ENCODE assay signal across 1 cellular context in the genomic region with DNA sequence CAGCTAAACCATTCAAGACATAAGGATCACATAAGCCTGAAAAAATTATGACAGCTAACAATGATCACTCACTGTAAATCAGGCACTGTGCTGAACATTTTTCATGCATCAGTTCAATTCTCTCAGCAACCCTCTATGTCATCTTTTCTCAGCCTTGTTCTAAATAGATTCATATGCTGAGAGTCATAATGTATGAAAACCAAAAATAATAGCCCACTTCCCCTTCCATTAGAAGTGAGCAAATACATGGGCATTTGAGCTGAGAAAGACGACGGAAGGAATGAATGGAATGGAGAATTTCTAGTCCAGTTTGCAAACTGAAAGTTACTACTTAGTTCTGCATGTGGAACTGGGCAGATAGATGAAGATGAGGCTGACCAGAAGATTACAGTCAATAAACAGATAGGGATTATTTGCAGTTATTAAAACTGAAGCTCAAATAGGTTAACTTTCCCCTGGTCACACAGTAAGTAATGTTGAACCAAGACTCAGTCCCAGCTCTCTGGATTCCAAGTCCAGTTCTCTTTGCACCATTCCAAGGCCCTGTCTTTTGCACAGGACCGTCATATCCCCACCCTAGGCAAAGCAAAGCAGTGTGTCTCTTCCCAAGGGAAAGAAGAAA.
TF ChIP-seq lines count a peak whose summit lies in the region.

No MANE protein-coding gene starts in this region.

TF ChIP-seq in GM23338, 12 proteins besides CTCF, POLR2A, EP300 and RAD21:
- TF ChIP-seq, protein P1, sequence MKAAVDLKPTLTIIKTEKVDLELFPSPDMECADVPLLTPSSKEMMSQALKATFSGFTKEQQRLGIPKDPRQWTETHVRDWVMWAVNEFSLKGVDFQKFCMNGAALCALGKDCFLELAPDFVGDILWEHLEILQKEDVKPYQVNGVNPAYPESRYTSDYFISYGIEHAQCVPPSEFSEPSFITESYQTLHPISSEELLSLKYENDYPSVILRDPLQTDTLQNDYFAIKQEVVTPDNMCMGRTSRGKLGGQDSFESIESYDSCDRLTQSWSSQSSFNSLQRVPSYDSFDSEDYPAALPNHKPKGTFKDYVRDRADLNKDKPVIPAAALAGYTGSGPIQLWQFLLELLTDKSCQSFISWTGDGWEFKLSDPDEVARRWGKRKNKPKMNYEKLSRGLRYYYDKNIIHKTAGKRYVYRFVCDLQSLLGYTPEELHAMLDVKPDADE (IDR thresholded peaks at IDR 0.05): no peak
- no peak for TF ChIP-seq NANOG (IDR thresholded peaks at IDR 0.05; ENCODE audit: borderline replicate concordance)
- TF ChIP-seq, protein P2, sequence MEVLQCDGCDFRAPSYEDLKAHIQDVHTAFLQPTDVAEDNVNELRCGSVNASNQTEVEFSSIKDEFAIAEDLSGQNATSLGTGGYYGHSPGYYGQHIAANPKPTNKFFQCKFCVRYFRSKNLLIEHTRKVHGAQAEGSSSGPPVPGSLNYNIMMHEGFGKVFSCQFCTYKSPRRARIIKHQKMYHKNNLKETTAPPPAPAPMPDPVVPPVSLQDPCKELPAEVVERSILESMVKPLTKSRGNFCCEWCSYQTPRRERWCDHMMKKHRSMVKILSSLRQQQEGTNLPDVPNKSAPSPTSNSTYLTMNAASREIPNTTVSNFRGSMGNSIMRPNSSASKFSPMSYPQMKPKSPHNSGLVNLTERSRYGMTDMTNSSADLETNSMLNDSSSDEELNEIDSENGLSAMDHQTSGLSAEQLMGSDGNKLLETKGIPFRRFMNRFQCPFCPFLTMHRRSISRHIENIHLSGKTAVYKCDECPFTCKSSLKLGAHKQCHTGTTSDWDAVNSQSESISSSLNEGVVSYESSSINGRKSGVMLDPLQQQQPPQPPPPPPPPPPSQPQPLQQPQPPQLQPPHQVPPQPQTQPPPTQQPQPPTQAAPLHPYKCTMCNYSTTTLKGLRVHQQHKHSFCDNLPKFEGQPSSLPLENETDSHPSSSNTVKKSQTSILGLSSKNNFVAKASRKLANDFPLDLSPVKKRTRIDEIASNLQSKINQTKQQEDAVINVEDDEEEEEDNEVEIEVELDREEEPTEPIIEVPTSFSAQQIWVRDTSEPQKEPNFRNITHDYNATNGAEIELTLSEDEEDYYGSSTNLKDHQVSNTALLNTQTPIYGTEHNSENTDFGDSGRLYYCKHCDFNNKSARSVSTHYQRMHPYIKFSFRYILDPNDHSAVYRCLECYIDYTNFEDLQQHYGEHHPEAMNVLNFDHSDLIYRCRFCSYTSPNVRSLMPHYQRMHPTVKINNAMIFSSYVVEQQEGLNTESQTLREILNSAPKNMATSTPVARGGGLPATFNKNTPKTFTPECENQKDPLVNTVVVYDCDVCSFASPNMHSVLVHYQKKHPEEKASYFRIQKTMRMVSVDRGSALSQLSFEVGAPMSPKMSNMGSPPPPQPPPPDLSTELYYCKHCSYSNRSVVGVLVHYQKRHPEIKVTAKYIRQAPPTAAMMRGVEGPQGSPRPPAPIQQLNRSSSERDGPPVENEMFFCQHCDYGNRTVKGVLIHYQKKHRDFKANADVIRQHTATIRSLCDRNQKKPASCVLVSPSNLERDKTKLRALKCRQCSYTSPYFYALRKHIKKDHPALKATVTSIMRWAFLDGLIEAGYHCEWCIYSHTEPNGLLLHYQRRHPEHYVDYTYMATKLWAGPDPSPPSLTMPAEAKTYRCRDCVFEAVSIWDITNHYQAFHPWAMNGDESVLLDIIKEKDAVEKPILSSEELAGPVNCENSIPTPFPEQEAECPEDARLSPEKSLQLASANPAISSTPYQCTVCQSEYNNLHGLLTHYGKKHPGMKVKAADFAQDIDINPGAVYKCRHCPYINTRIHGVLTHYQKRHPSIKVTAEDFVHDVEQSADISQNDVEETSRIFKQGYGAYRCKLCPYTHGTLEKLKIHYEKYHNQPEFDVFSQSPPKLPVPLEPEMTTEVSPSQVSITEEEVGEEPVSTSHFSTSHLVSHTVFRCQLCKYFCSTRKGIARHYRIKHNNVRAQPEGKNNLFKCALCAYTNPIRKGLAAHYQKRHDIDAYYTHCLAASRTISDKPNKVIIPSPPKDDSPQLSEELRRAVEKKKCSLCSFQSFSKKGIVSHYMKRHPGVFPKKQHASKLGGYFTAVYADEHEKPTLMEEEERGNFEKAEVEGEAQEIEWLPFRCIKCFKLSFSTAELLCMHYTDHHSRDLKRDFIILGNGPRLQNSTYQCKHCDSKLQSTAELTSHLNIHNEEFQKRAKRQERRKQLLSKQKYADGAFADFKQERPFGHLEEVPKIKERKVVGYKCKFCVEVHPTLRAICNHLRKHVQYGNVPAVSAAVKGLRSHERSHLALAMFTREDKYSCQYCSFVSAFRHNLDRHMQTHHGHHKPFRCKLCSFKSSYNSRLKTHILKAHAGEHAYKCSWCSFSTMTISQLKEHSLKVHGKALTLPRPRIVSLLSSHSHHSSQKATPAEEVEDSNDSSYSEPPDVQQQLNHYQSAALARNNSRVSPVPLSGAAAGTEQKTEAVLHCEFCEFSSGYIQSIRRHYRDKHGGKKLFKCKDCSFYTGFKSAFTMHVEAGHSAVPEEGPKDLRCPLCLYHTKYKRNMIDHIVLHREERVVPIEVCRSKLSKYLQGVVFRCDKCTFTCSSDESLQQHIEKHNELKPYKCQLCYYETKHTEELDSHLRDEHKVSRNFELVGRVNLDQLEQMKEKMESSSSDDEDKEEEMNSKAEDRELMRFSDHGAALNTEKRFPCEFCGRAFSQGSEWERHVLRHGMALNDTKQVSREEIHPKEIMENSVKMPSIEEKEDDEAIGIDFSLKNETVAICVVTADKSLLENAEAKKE (CRISPR knock-in tag; IDR thresholded peaks at IDR 0.05): no peak
- TF ChIP-seq POLR2AphosphoS5 (IDR thresholded peaks at IDR 0.05; ENCODE audit: low read depth): no peak
- no peak for TF ChIP-seq EZH2 (IDR thresholded peaks at IDR 0.05; ENCODE audit: low read depth, unreplicated experiment)
- TF ChIP-seq ZNF331 (CRISPR knock-in tag; IDR thresholded peaks at IDR 0.05; ENCODE audit: low read depth): no peak
- TF ChIP-seq, protein P3, sequence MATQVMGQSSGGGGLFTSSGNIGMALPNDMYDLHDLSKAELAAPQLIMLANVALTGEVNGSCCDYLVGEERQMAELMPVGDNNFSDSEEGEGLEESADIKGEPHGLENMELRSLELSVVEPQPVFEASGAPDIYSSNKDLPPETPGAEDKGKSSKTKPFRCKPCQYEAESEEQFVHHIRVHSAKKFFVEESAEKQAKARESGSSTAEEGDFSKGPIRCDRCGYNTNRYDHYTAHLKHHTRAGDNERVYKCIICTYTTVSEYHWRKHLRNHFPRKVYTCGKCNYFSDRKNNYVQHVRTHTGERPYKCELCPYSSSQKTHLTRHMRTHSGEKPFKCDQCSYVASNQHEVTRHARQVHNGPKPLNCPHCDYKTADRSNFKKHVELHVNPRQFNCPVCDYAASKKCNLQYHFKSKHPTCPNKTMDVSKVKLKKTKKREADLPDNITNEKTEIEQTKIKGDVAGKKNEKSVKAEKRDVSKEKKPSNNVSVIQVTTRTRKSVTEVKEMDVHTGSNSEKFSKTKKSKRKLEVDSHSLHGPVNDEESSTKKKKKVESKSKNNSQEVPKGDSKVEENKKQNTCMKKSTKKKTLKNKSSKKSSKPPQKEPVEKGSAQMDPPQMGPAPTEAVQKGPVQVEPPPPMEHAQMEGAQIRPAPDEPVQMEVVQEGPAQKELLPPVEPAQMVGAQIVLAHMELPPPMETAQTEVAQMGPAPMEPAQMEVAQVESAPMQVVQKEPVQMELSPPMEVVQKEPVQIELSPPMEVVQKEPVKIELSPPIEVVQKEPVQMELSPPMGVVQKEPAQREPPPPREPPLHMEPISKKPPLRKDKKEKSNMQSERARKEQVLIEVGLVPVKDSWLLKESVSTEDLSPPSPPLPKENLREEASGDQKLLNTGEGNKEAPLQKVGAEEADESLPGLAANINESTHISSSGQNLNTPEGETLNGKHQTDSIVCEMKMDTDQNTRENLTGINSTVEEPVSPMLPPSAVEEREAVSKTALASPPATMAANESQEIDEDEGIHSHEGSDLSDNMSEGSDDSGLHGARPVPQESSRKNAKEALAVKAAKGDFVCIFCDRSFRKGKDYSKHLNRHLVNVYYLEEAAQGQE (IDR thresholded peaks at IDR 0.05; ENCODE audit: unreplicated experiment): no peak
- no peak for TF ChIP-seq EZH2phosphoT487 (IDR thresholded peaks at IDR 0.05; ENCODE audit: unreplicated experiment)
- TF ChIP-seq CREB1 (CRISPR knock-in tag; IDR thresholded peaks at IDR 0.05; ENCODE audit: low read depth): no peak
- no peak for TF ChIP-seq ZNF114 (CRISPR knock-in tag; IDR thresholded peaks at IDR 0.05)
